Comparison of ENCODE assay signal across 8 cellular contexts in the genomic region with DNA sequence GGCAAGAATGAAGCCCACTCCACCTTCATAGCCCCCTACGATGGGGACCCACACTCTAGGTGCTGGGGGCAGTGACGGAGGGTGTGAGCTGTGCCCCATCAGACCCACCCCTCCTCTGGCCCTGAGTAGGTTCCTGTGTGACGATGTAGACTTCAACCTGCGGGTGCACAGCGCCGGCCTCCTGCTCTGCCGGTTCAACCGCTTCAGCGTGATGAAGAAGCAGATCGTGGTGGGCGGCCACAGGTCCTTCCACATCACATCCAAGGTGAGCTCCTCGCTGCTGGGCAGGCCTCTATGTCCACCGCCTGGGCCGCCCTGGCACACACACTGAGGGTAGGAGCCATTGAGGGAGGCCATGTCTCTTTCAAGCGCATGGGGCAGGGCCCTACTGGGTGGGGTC. TPM values are rescaled to one million over a fixed set of nuclear protein-coding genes. Genes with fewer than 3 reads are reported as not detected.
"Had no signal": no experiment of that assay in that cellular context is flagged by ENCODE, and none has a peak within 500 bp of the region (broad histone marks: within the 10 kb centered on the region; RNA-seq: fewer than 3 reads in every experiment).

No MANE protein-coding gene starts in this region.

- H3K9me3 Mint-ChIP-seq: GM23338, H9, IgD-negative memory B cell had no signal

- H2AFZ ChIP-seq: GM23338 had no signal

- DNase-seq: H9, HCEC 1CT had no signal

- FAIRE-seq: H1, H54, HTR-8/SVneo had no signal

- H3K4me3 ChIP-seq: GM23338 had no signal

- H3K4me2 ChIP-seq: GM23338 had no signal

- ATAC-seq: GM23338 had no signal

- H3K4me3 Mint-ChIP-seq: GM23338, H9, IgD-negative memory B cell had no signal

- H3K27ac Mint-ChIP-seq: GM23338, IgD-negative memory B cell had no signal

RNA-seq across cellular contexts. Expression of a gene that starts 34.9 kb away (rescaled TPM):
- total RNA-seq: H1, H9, HT-29 had no signal
- polyA plus RNA-seq: GM23338, IgD-negative memory B cell had no signal
